Comparison of ENCODE assay signal across 10 cellular contexts in the genomic region with DNA sequence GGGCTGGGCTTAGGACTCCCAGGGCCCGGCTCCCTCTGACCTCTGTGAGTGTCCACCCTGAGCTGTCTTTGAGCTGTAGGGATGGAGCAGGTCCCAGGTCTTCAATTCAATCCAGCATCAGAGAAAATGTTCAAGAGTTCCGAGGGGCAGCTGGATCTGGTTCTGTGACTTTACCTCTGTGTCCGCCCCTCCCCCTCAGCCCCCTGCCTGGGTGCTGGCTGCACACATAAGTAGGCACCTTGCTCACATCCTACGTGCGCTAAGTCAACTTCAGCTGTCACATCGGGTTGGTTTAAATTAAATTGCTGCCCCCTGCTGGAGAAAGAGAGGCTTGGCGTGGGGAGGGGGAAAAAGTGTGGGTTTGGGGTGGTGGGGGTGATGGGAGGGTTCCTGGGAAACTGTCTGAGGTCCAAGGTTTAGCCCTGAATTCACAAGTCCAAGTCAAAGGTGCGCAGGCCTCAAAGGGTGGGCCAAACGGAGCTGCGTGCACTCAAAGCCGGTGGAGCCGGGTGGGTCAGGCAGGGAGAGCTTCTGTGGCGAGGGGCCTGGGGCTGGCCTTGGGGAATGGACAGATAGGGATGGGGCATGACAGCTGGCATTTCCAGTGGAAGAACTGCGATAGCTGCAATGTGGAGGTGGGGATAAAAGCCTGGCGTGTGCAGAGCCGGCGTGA. TPM values are rescaled to one million over a fixed set of nuclear protein-coding genes. Genes with fewer than 3 reads are reported as not detected.
A peak's percentile ranks its signal among the peaks of the same experiment; 100 is the strongest.
DNase-seq lines count a peak whose midpoint lies in the region; ATAC-seq and TF ChIP-seq lines count a peak whose summit lies in the region.
"Had no signal": no experiment of that assay in that cellular context is flagged by ENCODE, and none has a peak within 500 bp of the region (broad histone marks: within the 10 kb centered on the region; RNA-seq: fewer than 3 reads in every experiment).

No MANE protein-coding gene starts in this region.

- H3K9me3 ChIP-seq in right atrium auricular region (no peaks in the 10 kb centered on the region), RWPE2 (ENCODE audit: severe bottlenecking) (no peaks in the 10 kb centered on the region), hepatocyte (ENCODE audit: low read depth) (no peaks in the 10 kb centered on the region), transverse colon (no peaks in the 10 kb centered on the region)

- no peak for TF ChIP-seq EP300 in transverse colon (IDR thresholded peaks at IDR 0.05; ENCODE audit: low read depth)

- H3K4me3 ChIP-seq in right atrium auricular region (no peak overlapping the region), RWPE2 (ENCODE audit: severe bottlenecking) (no peak overlapping the region), hepatocyte (no peak overlapping the region), transverse colon (no peak overlapping the region)
- H3K4me3 ChIP-seq: skin epidermis had no signal

- intact Hi-C loops in Right ventricle myocardium superior (cut with DNase I): no loop called here
- intact Hi-C loops in transverse colon (cut with DNase I; ENCODE audit: low total_unique reads): no loop called here

- no peaks in the 10 kb centered on the region for H3K27me3 ChIP-seq in right atrium auricular region
- H3K27me3 ChIP-seq in RWPE2 (ENCODE audit: insufficient read depth, poor library complexity, severe bottlenecking): no peaks in the 10 kb centered on the region
- no peaks in the 10 kb centered on the region for H3K27me3 ChIP-seq in hepatocyte
- H3K27me3 ChIP-seq in transverse colon: peaks cover 15% of the 10 kb centered on the region

- H3K36me3 ChIP-seq in right atrium auricular region: no peaks in the 10 kb centered on the region
- H3K36me3 ChIP-seq in RWPE2 (ENCODE audit: low read depth): no peaks in the 10 kb centered on the region
- H3K36me3 ChIP-seq in hepatocyte (replicated peaks; ENCODE audit: insufficient read depth, low read depth): no peaks in the 10 kb centered on the region
- H3K36me3 ChIP-seq in transverse colon: no peaks in the 10 kb centered on the region

- DNase-seq in right atrium auricular region (ENCODE audit: low spot score) (no peak), Right ventricle myocardium superior (no peak), RWPE2 (ENCODE audit: low spot score) (peak; percentile 82), hepatocyte (ENCODE audit: low spot score) (no peak), transverse colon (no peak), putamen (ENCODE audit: low spot score) (no peak), AG08395 (ENCODE audit: low spot score) (no peak)
- DNase-seq: GDM1 had no signal

- H3K4me2 ChIP-seq in hepatocyte: no peak overlapping the region

- in situ Hi-C loops in transverse colon (cut with MboI; ENCODE audit: low pct_ligation_motif_present in 1 of 4, low pct_unique_long_range_greater_than_20kb in 1 of 4, low sequenced_read_pairs in 3 of 4): loop anchor here in 1 of 4 donors (25.0 kb wide), 1 partner anchor 175 kb away; no protein-coding TSS in a partner anchor

- H3K9me2 ChIP-seq in hepatocyte (replicated peaks; ENCODE audit: insufficient read depth): no peaks in the 10 kb centered on the region

- H3K4me1 ChIP-seq in right atrium auricular region: no peaks in the 10 kb centered on the region
- H3K4me1 ChIP-seq in RWPE2 (ENCODE audit: insufficient read depth, poor library complexity, severe bottlenecking): peaks cover 6% of the 10 kb centered on the region
- no peaks in the 10 kb centered on the region for H3K4me1 ChIP-seq in hepatocyte (ENCODE audit: insufficient read depth)
- H3K4me1 ChIP-seq in transverse colon: no peaks in the 10 kb centered on the region

- 52% methylated on average over 17 of the region's 17 CpGs for WGBS in hepatocyte (ENCODE audit: low lambda C conversion rate, missing lambda C conversion rate)
- WGBS in transverse colon (ENCODE audit: low coverage in 1 of 2), 2 donors: 65% methylated on average over 17 of the region's 17 CpGs; no CpG with 5 or more reads in 1 of the 2 donors

- H2AFZ ChIP-seq in hepatocyte: no peak overlapping the region

- ATAC-seq in Right ventricle myocardium superior (ENCODE audit: poor library complexity) (no peak), RWPE2 (ENCODE audit: low read depth) (no peak), HG03045 (IDR thresholded peaks at IDR 0.05; ENCODE audit: unreplicated experiment) (no peak)

- no peak overlapping the region for H3K27ac ChIP-seq in right atrium auricular region
- H3K27ac ChIP-seq in RWPE2 (ENCODE audit: poor library complexity, severe bottlenecking): no peak overlapping the region
- no peak overlapping the region for H3K27ac ChIP-seq in hepatocyte
- no peak overlapping the region for H3K27ac ChIP-seq in transverse colon

- H4K20me1 ChIP-seq in hepatocyte (ENCODE audit: insufficient read depth, poor library complexity, severe bottlenecking): no peaks in the 10 kb centered on the region

- TF ChIP-seq CTCF in right atrium auricular region (IDR thresholded peaks at IDR 0.05) (peak; percentile 49 to 66), RWPE2 (IDR thresholded peaks at IDR 0.05; ENCODE audit: poor library complexity, severe bottlenecking) (peak; percentile 88), hepatocyte (IDR thresholded peaks at IDR 0.05; ENCODE audit: poor library complexity) (peak; percentile 56), transverse colon (IDR thresholded peaks at IDR 0.05) (peak in 4 of 5 experiments; percentile 25 to 45 (median 30))

- H3K79me2 ChIP-seq in hepatocyte: no peaks in the 10 kb centered on the region

- TF ChIP-seq POLR2A in transverse colon (IDR thresholded peaks at IDR 0.05): no peak

RNA-seq across cellular contexts. Expression of a gene that starts 3.0 kb away (rescaled TPM):
- not detected for total RNA-seq in right atrium auricular region
- not detected for total RNA-seq in Right ventricle myocardium superior
- total RNA-seq in hepatocyte: 0.47 TPM in 1 of 2 replicates, not detected in the other
- not detected in 2 replicates for polyA plus RNA-seq in hepatocyte
- not detected for total RNA-seq in transverse colon

RNA-seq across cellular contexts. Expression of a gene that starts 11.0 kb away (rescaled TPM):
- total RNA-seq in right atrium auricular region (under 1 TPM; 0.33 to 0.39 TPM), Right ventricle myocardium superior (not detected), hepatocyte (0.24 and 0.43 TPM in 2 replicates), transverse colon (under 1 TPM in 2 of 4 donors, not detected in 2; 0.55 to 0.64 TPM)
- 0.28 and 0.42 TPM in 2 replicates for polyA plus RNA-seq in hepatocyte

RNA-seq across cellular contexts. Expression of a gene that starts 12.3 kb away (rescaled TPM):
- not detected for total RNA-seq in right atrium auricular region
- not detected for total RNA-seq in Right ventricle myocardium superior
- not detected in 2 replicates for total RNA-seq in hepatocyte
- polyA plus RNA-seq in hepatocyte: not detected in 2 replicates
- total RNA-seq in transverse colon: under 1 TPM in 1 of 4 donors, not detected in 3; 0.68 TPM

Comparison
In these comparisons a context has a peak if more than half of its experiments do, and no peak if none do; other contexts are left out.
1. CTCF ChIP-seq: peak in every context shown above with its lines; median percentile 88 in RWPE2; 58 in right atrium auricular region; 56 in hepatocyte; 30 in transverse colon.